In the genomic region with DNA sequence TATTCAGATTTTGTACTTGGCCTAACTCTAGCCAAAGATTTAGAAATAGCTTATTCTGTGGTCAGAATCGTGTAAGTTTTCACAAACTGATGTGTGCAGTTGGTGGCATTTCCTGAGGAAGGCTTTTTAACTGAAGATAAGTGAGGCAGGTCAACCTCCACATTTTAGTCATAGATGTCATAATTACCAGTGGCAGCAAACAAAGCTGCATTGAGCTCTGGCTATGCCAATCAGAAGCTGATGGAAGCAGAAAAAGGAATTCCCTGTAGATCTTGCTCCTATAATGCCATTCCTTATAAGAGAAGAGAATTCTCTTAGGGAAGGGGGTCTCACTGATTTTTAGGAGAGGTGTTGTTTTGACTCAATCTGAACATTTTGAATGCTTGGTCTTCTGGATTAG, we compare ENCODE assay signal across 17 cellular contexts.
A peak's percentile ranks its signal among the peaks of the same experiment; 100 is the strongest.
DNase-seq lines count a peak whose midpoint lies in the region; ATAC-seq and TF ChIP-seq lines count a peak whose summit lies in the region.
"Had no signal": no experiment of that assay in that cellular context is flagged by ENCODE, and none has a peak within 500 bp of the region (broad histone marks: within the 10 kb centered on the region; RNA-seq: fewer than 3 reads in every experiment).

No MANE protein-coding gene starts in this region.

- H3K4me3 Mint-ChIP-seq in neural progenitor cell (no peak overlapping the region), Calu3 (ENCODE audit: low read depth, unreplicated experiment) (no peak overlapping the region)
- H3K4me3 Mint-ChIP-seq: B cell; CD8-positive, alpha-beta T cell had no signal

- no TSS peak for BruUV-seq in Calu3 (replicated peaks; lab: Mats Ljungman, UMichigan)

- no peaks in the 10 kb centered on the region for H3F3A ChIP-seq in neural progenitor cell (ENCODE audit: low read depth)

- H3K9ac ChIP-seq in neural progenitor cell: no peak overlapping the region
- H3K9ac ChIP-seq: BLaER1 treated with 17β-estradiol and CSF1 and Interleukin-3, amounts not matched to agents 10 nM and 100 nM; GM23248 had no signal

- H3K27ac Mint-ChIP-seq in neural progenitor cell: no peak overlapping the region
- no peak overlapping the region for H3K27ac Mint-ChIP-seq in Calu3 (ENCODE audit: unreplicated experiment)
- H3K27ac Mint-ChIP-seq: B cell; CD8-positive, alpha-beta T cell had no signal

- CTCF ChIA-PET in Calu3 (lab: Charles Lee): no interaction called here

- H3K27ac ChIP-seq in neural progenitor cell: no peak overlapping the region
- H3K27ac ChIP-seq: BLaER1 treated with 17β-estradiol and CSF1 and Interleukin-3, amounts not matched to agents 10 nM and 100 nM; GM23248 had no signal

- peaks cover 2% of the 10 kb centered on the region for H3K27me3 Mint-ChIP-seq in neural progenitor cell (ENCODE audit: insufficient read depth, low read depth)
- H3K27me3 Mint-ChIP-seq in Calu3 (ENCODE audit: unreplicated experiment): peaks cover 53% of the 10 kb centered on the region
- H3K27me3 Mint-ChIP-seq: B cell had no signal

- H3K79me2 ChIP-seq in neural progenitor cell (ENCODE audit: low read depth): no peaks in the 10 kb centered on the region

- in situ Hi-C loops in SK-MEL-5 (cut with HindIII; ENCODE audit: low pct_unique_long_range_greater_than_20kb, low sequenced_read_pairs): no loop called here

- TF ChIP-seq CTCF in neural progenitor cell (IDR thresholded peaks at IDR 0.05) (no peak), Calu3 (IDR thresholded peaks at IDR 0.05; ENCODE audit: unreplicated experiment) (no peak)

- ATAC-seq in GM19351 (IDR thresholded peaks at IDR 0.05; ENCODE audit: unreplicated experiment) (no peak), GM19324 (IDR thresholded peaks at IDR 0.05; ENCODE audit: low FRiP score, unreplicated experiment) (no peak)
- ATAC-seq: CD8-positive, alpha-beta T cell; GM12878 had no signal

- H3K4me3 ChIP-seq in neural progenitor cell: no peak overlapping the region
- H3K4me3 ChIP-seq: BLaER1 treated with 17β-estradiol and CSF1 and Interleukin-3, amounts not matched to agents 10 nM and 100 nM; GM12878; GM23248; HAP-1 had no signal

- no peaks in the 10 kb centered on the region for H3K27me3 ChIP-seq in neural progenitor cell
- H3K27me3 ChIP-seq: BLaER1 treated with 17β-estradiol and CSF1 and Interleukin-3, amounts not matched to agents 10 nM and 100 nM had no signal

- H3K36me3 Mint-ChIP-seq in neural progenitor cell: no peaks in the 10 kb centered on the region
- H3K36me3 Mint-ChIP-seq in Calu3 (ENCODE audit: insufficient read depth, unreplicated experiment): no peaks in the 10 kb centered on the region
- H3K36me3 Mint-ChIP-seq: CD8-positive, alpha-beta T cell had no signal

- H3K36me3 ChIP-seq in neural progenitor cell: no peaks in the 10 kb centered on the region
- H3K36me3 ChIP-seq: BLaER1 treated with 17β-estradiol and CSF1 and Interleukin-3, amounts not matched to agents 10 nM and 100 nM; HAP-1 had no signal

- no peaks in the 10 kb centered on the region for H3K9me3 ChIP-seq in neural progenitor cell (ENCODE audit: low read depth)
- H3K9me3 ChIP-seq: Caco-2, HAP-1 had no signal

- H3K4me1 Mint-ChIP-seq in neural progenitor cell (no peaks in the 10 kb centered on the region), Calu3 (ENCODE audit: low read depth, unreplicated experiment) (no peaks in the 10 kb centered on the region)
- H3K4me1 Mint-ChIP-seq: B cell had no signal

- peak; percentile 3 for DNase-seq in COR-L47 (lab: John Stamatoyannopoulos, UW)
- peak; percentile 18 for DNase-seq in NCI-H2227 (lab: John Stamatoyannopoulos, UW; ENCODE audit: unreplicated experiment)
- peak; percentile 41 for DNase-seq in SK-MEL-5 (ENCODE audit: low read depth, low spot score)
- DNase-seq in neural progenitor cell (ENCODE audit: low spot score): no peak
- no peak for DNase-seq in Calu3
- DNase-seq: Caco-2; CD8-positive, alpha-beta T cell; DMS53; DND-41; EL; GM23248 had no signal

- no peaks in the 10 kb centered on the region for H4K20me1 ChIP-seq in neural progenitor cell (ENCODE audit: low read depth)
- H4K20me1 ChIP-seq: BLaER1 treated with 17β-estradiol and CSF1 and Interleukin-3, amounts not matched to agents 10 nM and 100 nM had no signal

- H3K9me3 Mint-ChIP-seq in neural progenitor cell (peaks cover 19% of the 10 kb centered on the region), Calu3 (ENCODE audit: low read depth, unreplicated experiment) (no peaks in the 10 kb centered on the region)
- H3K9me3 Mint-ChIP-seq: CD8-positive, alpha-beta T cell had no signal

- intact Hi-C loops in Calu3 (cut with micrococcal nuclease; ENCODE audit: unreplicated experiment): no loop called here

- H2AFZ ChIP-seq in neural progenitor cell (replicated peaks): peak overlapping the region; percentile 71
- H2AFZ ChIP-seq: GM23248 had no signal

- no peak overlapping the region for H3K4me2 ChIP-seq in neural progenitor cell
- H3K4me2 ChIP-seq: BLaER1 treated with 17β-estradiol and CSF1 and Interleukin-3, amounts not matched to agents 10 nM and 100 nM had no signal

- H3K4me1 ChIP-seq in neural progenitor cell: no peaks in the 10 kb centered on the region
- H3K4me1 ChIP-seq: Caco-2, HAP-1 had no signal

Comparison
In these comparisons a context has a peak if more than half of its experiments do, and no peak if none do; other contexts are left out.
1. DNase-seq: peak in COR-L47 (single experiment), NCI-H2227 (single experiment) and SK-MEL-5 (single experiment); none in neural progenitor cell (single experiment) and Calu3 (single experiment).